16 cellular contexts compared by ENCODE assay signal in genomic region chr5:73911761-73912393, GRCh38.
A peak's percentile ranks its signal among the peaks of the same experiment; 100 is the strongest.
DNase-seq lines count a peak whose midpoint lies in the region; ATAC-seq and TF ChIP-seq lines count a peak whose summit lies in the region.
"Had no signal": no experiment of that assay in that cellular context is flagged by ENCODE, and none has a peak within 500 bp of the region (broad histone marks: within the 10 kb centered on the region; RNA-seq: fewer than 3 reads in every experiment).

No MANE protein-coding gene starts in this region.

- H3K27me3 Mint-ChIP-seq in naive thymus-derived CD4-positive, alpha-beta T cell, result peaks cover 0 to 7% (median 4%) of the 10 kb centered on the region in 5 donors
- H3K27me3 Mint-ChIP-seq: progenitor cell of endocrine pancreas had no signal

- no peaks in the 10 kb centered on the region for H3K4me1 Mint-ChIP-seq in naive thymus-derived CD4-positive, alpha-beta T cell
- H3K4me1 Mint-ChIP-seq: activated naive CD8-positive, alpha-beta T cell treated with anti-CD3 and anti-CD28 coated beads, Interleukin-2, amount 10 ng/mL, durations not matched to agents 7 days and 5 days had no signal

- H3K27me3 ChIP-seq in hepatocyte, result no peaks in the 10 kb centered on the region
- H3K27me3 ChIP-seq in naive thymus-derived CD4-positive, alpha-beta T cell (ENCODE audit: control insufficient read depth in 2 of 2, insufficient read depth in 2 of 2, low read length in 2 of 2), result no peaks in the 10 kb centered on the region
- H3K27me3 ChIP-seq: heart right ventricle, suprapubic skin had no signal

- CTCF ChIA-PET in naive thymus-derived CD4-positive, alpha-beta T cell (lab: Charles Lee), result interaction anchor here (2.9 kb wide), 1 partner anchor 9 kb away, joined by 10 read pairs; no protein-coding TSS in a partner anchor

- peaks cover 7% of the 10 kb centered on the region for H3K4me1 ChIP-seq in hepatocyte (ENCODE audit: insufficient read depth)
- H3K4me1 ChIP-seq in naive thymus-derived CD4-positive, alpha-beta T cell (ENCODE audit: control insufficient read depth in 2 of 2, insufficient read depth in 2 of 2, low read length in 2 of 2), result no peaks in the 10 kb centered on the region
- H3K4me1 ChIP-seq: HAP-1, suprapubic skin had no signal

- peak overlapping the region; percentile 18 for H3K4me2 ChIP-seq in hepatocyte

- H3K79me2 ChIP-seq in hepatocyte, result no peaks in the 10 kb centered on the region

- peak; percentile 45 for DNase-seq in GM04504 (ENCODE audit: low read depth)
- DNase-seq in NCI-H1436 (lab: John Stamatoyannopoulos, UW), result peak; percentile 58
- DNase-seq in NCI-H774 (lab: John Stamatoyannopoulos, UW), result peak; percentile 40
- DNase-seq in hepatocyte (ENCODE audit: low spot score), result no peak
- DNase-seq in left lobe of liver (ENCODE audit: low spot score), result no peak
- no peak for DNase-seq in naive thymus-derived CD4-positive, alpha-beta T cell
- DNase-seq: activated naive CD8-positive, alpha-beta T cell treated with anti-CD3 and anti-CD28 coated beads, Interleukin-2, amount 10 ng/mL, durations not matched to agents 7 days and 5 days; heart right ventricle; kidney glomerular epithelial cell; SHP77; stimulated activated CD4-positive, alpha-beta T cell treated with anti-CD3 and anti-CD28 coated beads, Interleukin-15, amount 100 ng/mL, for 24 hours had no signal

- no peaks in the 10 kb centered on the region for H4K20me1 ChIP-seq in hepatocyte (ENCODE audit: insufficient read depth, poor library complexity, severe bottlenecking)

- intact Hi-C loops in naive thymus-derived CD4-positive, alpha-beta T cell (cut with micrococcal nuclease), result no loop called here

- 53% methylated on average over 4 of the region's 4 CpGs for WGBS in hepatocyte (ENCODE audit: low lambda C conversion rate, missing lambda C conversion rate)

- POLR2A ChIA-PET in naive thymus-derived CD4-positive, alpha-beta T cell (lab: Charles Lee), result no interaction called here

- no peaks in the 10 kb centered on the region for H3K36me3 Mint-ChIP-seq in naive thymus-derived CD4-positive, alpha-beta T cell
- H3K36me3 Mint-ChIP-seq: activated naive CD8-positive, alpha-beta T cell treated with anti-CD3 and anti-CD28 coated beads, Interleukin-2, amount 10 ng/mL, durations not matched to agents 7 days and 5 days had no signal

- H3K9me3 Mint-ChIP-seq in naive thymus-derived CD4-positive, alpha-beta T cell, result no peaks in the 10 kb centered on the region
- H3K9me3 Mint-ChIP-seq: activated naive CD8-positive, alpha-beta T cell treated with anti-CD3 and anti-CD28 coated beads, Interleukin-2, amount 10 ng/mL, durations not matched to agents 7 days and 5 days had no signal

- no peak overlapping the region for H3K4me3 ChIP-seq in hepatocyte
- no peak overlapping the region for H3K4me3 ChIP-seq in naive thymus-derived CD4-positive, alpha-beta T cell (ENCODE audit: low read length)
- H3K4me3 ChIP-seq: HAP-1, heart right ventricle, suprapubic skin had no signal

- ATAC-seq in GM18909 (IDR thresholded peaks at IDR 0.05; ENCODE audit: poor library complexity, unreplicated experiment) (no peak), left lobe of liver (no peak), HG03520 (IDR thresholded peaks at IDR 0.05; ENCODE audit: unreplicated experiment) (no peak)
- ATAC-seq in naive thymus-derived CD4-positive, alpha-beta T cell, result no peak
- ATAC-seq: heart right ventricle had no signal

- H3K9me3 ChIP-seq in hepatocyte (ENCODE audit: low read depth), result no peaks in the 10 kb centered on the region
- no peaks in the 10 kb centered on the region for H3K9me3 ChIP-seq in naive thymus-derived CD4-positive, alpha-beta T cell (ENCODE audit: control insufficient read depth in 2 of 3, low read length in 3 of 3)
- H3K9me3 ChIP-seq: HAP-1, suprapubic skin had no signal

- no peak overlapping the region for H3K4me3 Mint-ChIP-seq in naive thymus-derived CD4-positive, alpha-beta T cell
- H3K4me3 Mint-ChIP-seq: activated naive CD8-positive, alpha-beta T cell treated with anti-CD3 and anti-CD28 coated beads, Interleukin-2, amount 10 ng/mL, durations not matched to agents 7 days and 5 days had no signal

- no peak overlapping the region for H2AFZ ChIP-seq in hepatocyte

- H3K9me2 ChIP-seq in hepatocyte (replicated peaks; ENCODE audit: insufficient read depth), result no peaks in the 10 kb centered on the region

- no peak for TF ChIP-seq CTCF in hepatocyte (IDR thresholded peaks at IDR 0.05; ENCODE audit: poor library complexity)

- no peak overlapping the region for H3K27ac ChIP-seq in hepatocyte
- H3K27ac ChIP-seq in naive thymus-derived CD4-positive, alpha-beta T cell (ENCODE audit: low read depth, low read length), result no peak overlapping the region
- H3K27ac ChIP-seq: heart right ventricle, suprapubic skin had no signal

- H3K27ac Mint-ChIP-seq in naive thymus-derived CD4-positive, alpha-beta T cell, result no peak overlapping the region
- H3K27ac Mint-ChIP-seq: activated naive CD8-positive, alpha-beta T cell treated with anti-CD3 and anti-CD28 coated beads, Interleukin-2, amount 10 ng/mL, durations not matched to agents 7 days and 5 days; progenitor cell of endocrine pancreas had no signal

- H3K36me3 ChIP-seq in hepatocyte (replicated peaks; ENCODE audit: insufficient read depth, low read depth), result no peaks in the 10 kb centered on the region
- no peaks in the 10 kb centered on the region for H3K36me3 ChIP-seq in naive thymus-derived CD4-positive, alpha-beta T cell (ENCODE audit: control insufficient read depth in 2 of 3, insufficient read depth in 3 of 3, low read length in 3 of 3)
- H3K36me3 ChIP-seq: HAP-1 had no signal

Comparison
In these comparisons a context has a peak if more than half of its experiments do, and no peak if none do; other contexts are left out.
1. DNase-seq: peak in GM04504 (single experiment), NCI-H1436 (single experiment) and NCI-H774 (single experiment); none in hepatocyte (single experiment), left lobe of liver (single experiment) and naive thymus-derived CD4-positive, alpha-beta T cell (0 of 9).